ENCODE assay signal across 11 cellular contexts in the genomic region with DNA sequence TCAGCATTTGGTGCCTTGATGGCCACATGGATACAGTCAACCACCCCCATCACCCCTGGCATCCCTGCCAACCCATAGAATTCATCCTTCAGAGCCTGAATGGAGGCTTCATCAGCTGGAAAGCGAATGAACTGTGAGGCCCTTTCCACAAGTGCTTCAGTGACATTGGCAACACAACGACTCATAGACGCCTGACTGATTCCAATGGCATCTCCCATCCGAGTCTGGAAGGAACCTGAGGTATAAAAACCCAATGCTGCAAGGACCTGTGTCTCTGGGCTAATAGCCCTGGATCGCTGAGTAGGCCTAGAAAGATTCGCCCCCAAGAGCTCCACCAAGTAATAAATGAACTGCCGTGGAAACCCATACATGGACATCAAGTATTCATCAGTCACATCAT. TPM values are rescaled to one million over a fixed set of nuclear protein-coding genes. Genes with fewer than 3 reads are reported as not detected.
A peak's percentile ranks its signal among the peaks of the same experiment; 100 is the strongest.
DNase-seq lines count a peak whose midpoint lies in the region; ATAC-seq and TF ChIP-seq lines count a peak whose summit lies in the region.
"Had no signal": no experiment of that assay in that cellular context is flagged by ENCODE, and none has a peak within 500 bp of the region (broad histone marks: within the 10 kb centered on the region; RNA-seq: fewer than 3 reads in every experiment).

No MANE protein-coding gene starts in this region.

- no peaks in the 10 kb centered on the region for H3K27me3 Mint-ChIP-seq in WTC11 (ENCODE audit: low read depth)

- CTCF ChIA-PET in WTC11 (lab: Charles Lee), result interaction anchor here (0.8 to 1.1 kb wide), 4 partner anchors 16 to 224 kb away, joined by 3 read pairs; no protein-coding TSS in a partner anchor
- CTCF ChIA-PET in GM10248 (lab: Yijun Ruan, JAX), result interaction anchor here (1.4 to 3.6 kb wide), 6 partner anchors 9 to 87 kb away, joined by 3 to 12 read pairs (median 4); partner anchors contain the start of gene AMBRA1

- H3K27ac Mint-ChIP-seq in WTC11, result no peak overlapping the region

- peak; percentile 53 for DNase-seq in AG08396 (ENCODE audit: low spot score)
- DNase-seq in EL, result peak; percentile 57
- no peak for DNase-seq in WTC11 (ENCODE audit: low spot score)
- DNase-seq in islet precursor cell, result peak; percentile 71
- DNase-seq in GM10248 (ENCODE audit: extremely low spot score), result no peak
- no peak for DNase-seq in cerebellar nuclear complex (lab: John Stamatoyannopoulos, UW)
- no peak for DNase-seq in ecto neural progenitor cell (ENCODE audit: low spot score)
- DNase-seq: cortex of kidney; DMS53; stimulated activated CD8-positive, alpha-beta memory T cell treated with anti-CD3 and anti-CD28 coated beads, Interleukin-4, amount 100 ng/mL, for 48 hours had no signal

- H3K36me3 Mint-ChIP-seq in WTC11, result 0 out of 2 replicates have a peak, but pooled peaks cover 3% of the 10 kb centered on the region

- no peaks in the 10 kb centered on the region for H3K9me3 Mint-ChIP-seq in WTC11

- TF ChIP-seq CTCF in WTC11 (IDR thresholded peaks at IDR 0.05), result no peak
- TF ChIP-seq CTCF in GM10248 (IDR thresholded peaks at IDR 0.05; ENCODE audit: control extremely low read depth, extremely low read depth, low read depth, missing control alignments), result no peak

- POLR2A ChIA-PET in WTC11 (lab: Charles Lee), result no interaction called here
- POLR2A ChIA-PET in GM10248 (lab: Yijun Ruan, JAX), result no interaction called here

- peaks cover 23% of the 10 kb centered on the region for H3K4me1 Mint-ChIP-seq in WTC11

- peak overlapping the region; percentile 93 for H3K4me3 Mint-ChIP-seq in WTC11

- ATAC-seq in WTC11 (no peak), HG03175 (IDR thresholded peaks at IDR 0.05; ENCODE audit: unreplicated experiment) (no peak)

TF ChIP-seq in WTC11, 78 proteins besides CTCF, POLR2A, EP300 and RAD21:
- TF ChIP-seq ZBTB21 (CRISPR knock-in tag; IDR thresholded peaks at IDR 0.05; ENCODE audit: borderline replicate concordance), result no peak
- TF ChIP-seq ESRRA (CRISPR knock-in tag; IDR thresholded peaks at IDR 0.05; ENCODE audit: borderline replicate concordance), result no peak
TF ChIP-seq in WTC11: peak in this region for 0.

RNA-seq across cellular contexts. Expression of gene HARBI1, which starts 1.3 kb away (rescaled TPM):
- 4.4 to 5.6 TPM (median 5.2 TPM) in 3 replicates for total RNA-seq in WTC11 (2021)

RNA-seq across cellular contexts. Expression of gene ATG13, which starts 1.6 kb away (rescaled TPM):
- total RNA-seq in WTC11 (2021), result 73.4 to 85.4 TPM (median 81.7 TPM) in 3 replicates

RNA-seq across cellular contexts. Expression of gene AMBRA1, which starts 21.9 kb away (rescaled TPM):
- 29.8 to 35.0 TPM (median 32.2 TPM) in 3 replicates for total RNA-seq in WTC11 (2021)

Comparison
In these comparisons a context has a peak if more than half of its experiments do, and no peak if none do; other contexts are left out.
1. DNase-seq: peak in AG08396 (single experiment), EL (single experiment) and islet precursor cell (single experiment); none in WTC11 (single experiment), GM10248 (single experiment), cerebellar nuclear complex (0 of 2) and ecto neural progenitor cell (single experiment).